In the genomic region with DNA sequence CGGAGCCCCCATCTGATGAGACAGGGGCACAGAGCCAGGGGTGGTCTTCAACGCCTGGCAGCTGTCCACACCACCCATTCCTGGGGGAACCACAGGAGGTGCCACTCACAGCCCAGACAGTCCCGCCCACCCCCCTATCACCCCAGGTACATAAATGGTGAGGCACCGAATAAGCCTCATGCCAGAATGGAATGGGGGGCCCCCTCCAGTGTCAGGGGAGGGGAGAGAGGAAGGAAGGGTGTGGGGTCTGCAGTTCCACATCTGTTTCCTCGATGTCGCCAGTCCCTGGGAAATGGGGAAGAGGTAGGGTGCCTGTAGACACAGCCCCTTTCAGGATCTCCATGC, we compare ENCODE assay signal across 1 cellular context.
TF ChIP-seq lines count a peak whose summit lies in the region.

No MANE protein-coding gene starts in this region.

TF ChIP-seq in endothelial cell of umbilical vein, 7 proteins besides CTCF, POLR2A, EP300 and RAD21:
- TF ChIP-seq, protein P1, sequence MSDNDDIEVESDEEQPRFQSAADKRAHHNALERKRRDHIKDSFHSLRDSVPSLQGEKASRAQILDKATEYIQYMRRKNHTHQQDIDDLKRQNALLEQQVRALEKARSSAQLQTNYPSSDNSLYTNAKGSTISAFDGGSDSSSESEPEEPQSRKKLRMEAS (IDR thresholded peaks at IDR 0.05; ENCODE audit: insufficient read depth, insufficient read length), result no peak
- no peak for TF ChIP-seq JUN (IDR thresholded peaks at IDR 0.05; ENCODE audit: borderline replicate concordance, insufficient read depth, insufficient read length, low read depth)
- no peak for TF ChIP-seq GATA2 (IDR thresholded peaks at IDR 0.05; ENCODE audit: insufficient read depth, insufficient read length, low read depth, low read length)
- no peak for TF ChIP-seq MYC (IDR thresholded peaks at IDR 0.05; ENCODE audit: low read depth, low read length)
- no peak for TF ChIP-seq POLR2AphosphoS5 (IDR thresholded peaks at IDR 0.05; ENCODE audit: insufficient read depth, low read depth, low read length)
- no peak for TF ChIP-seq EZH2 (IDR thresholded peaks at IDR 0.05; ENCODE audit: borderline replicate concordance, low read depth, low read length, severe bottlenecking)
- TF ChIP-seq FOS (IDR thresholded peaks at IDR 0.05; ENCODE audit: borderline replicate concordance, insufficient read depth, low read length), result no peak
